8 cellular contexts compared by ENCODE assay signal in genomic region chr7:159197066-159197975, GRCh38. TPM values are rescaled to one million over a fixed set of nuclear protein-coding genes. Genes with fewer than 3 reads are reported as not detected.
DNase-seq lines count a peak whose midpoint lies in the region; ATAC-seq and TF ChIP-seq lines count a peak whose summit lies in the region.

No MANE protein-coding gene starts in this region.

- CTCF ChIA-PET in activated CD4-positive, alpha-beta T cell treated with anti-CD3 and anti-CD28 coated beads for 36 hours (lab: Charles Lee), result interaction anchor here (0.6 to 1.3 kb wide), 6 partner anchors 10 to 244 kb away, joined by 3 to 4 read pairs (median 4); partner anchors contain the start of gene VIPR2

- peak overlapping the region; percentile 96 for H3K27ac Mint-ChIP-seq in activated CD4-positive, alpha-beta T cell treated with anti-CD3 and anti-CD28 coated beads for 36 hours
- H3K27ac Mint-ChIP-seq in IgD-negative memory B cell, result peak overlapping the region in 1 of 3 donors; percentile 67
- H3K27ac Mint-ChIP-seq in naive B cell, result peak overlapping the region in 4 of 6 donors; percentile 18 to 85 (median 54)

- intact Hi-C loops in activated CD4-positive, alpha-beta T cell treated with anti-CD3 and anti-CD28 coated beads for 36 hours (cut with DNase I, micrococcal nuclease), result no loop called here
- intact Hi-C loops in prostate gland (cut with DNase I), result no loop called here

- TF ChIP-seq POLR2A in prostate gland (IDR thresholded peaks at IDR 0.05), result no peak

- no peaks in the 10 kb centered on the region for H3K36me3 Mint-ChIP-seq in activated CD4-positive, alpha-beta T cell treated with anti-CD3 and anti-CD28 coated beads for 36 hours (ENCODE audit: low read depth)
- no peaks in the 10 kb centered on the region for H3K36me3 Mint-ChIP-seq in IgD-negative memory B cell
- no peaks in the 10 kb centered on the region for H3K36me3 Mint-ChIP-seq in naive B cell

- POLR2A ChIA-PET in activated CD4-positive, alpha-beta T cell treated with anti-CD3 and anti-CD28 coated beads for 36 hours (lab: Charles Lee), result interaction anchor here (0.7 to 1.0 kb wide), 3 partner anchors 10 to 180 kb away, joined by 3 to 4 read pairs (median 3); no protein-coding TSS in a partner anchor

- no peaks in the 10 kb centered on the region for H3K4me1 ChIP-seq in prostate gland (replicated peaks)

- H3K36me3 ChIP-seq in prostate gland, result no peaks in the 10 kb centered on the region

- WGBS in prostate gland, result 72% methylated on average over 20 of the region's 20 CpGs

- no peaks in the 10 kb centered on the region for H3K9me3 Mint-ChIP-seq in activated CD4-positive, alpha-beta T cell treated with anti-CD3 and anti-CD28 coated beads for 36 hours (ENCODE audit: low read depth)
- H3K9me3 Mint-ChIP-seq in IgD-negative memory B cell (peaks cover 0 to 1% (median 0%) of the 10 kb centered on the region in 3 donors), naive B cell (peaks cover 0 to under 1% (median 0%) of the 10 kb centered on the region in 7 donors)

- no peaks in the 10 kb centered on the region for H3K27me3 Mint-ChIP-seq in activated CD4-positive, alpha-beta T cell treated with anti-CD3 and anti-CD28 coated beads for 36 hours
- H3K27me3 Mint-ChIP-seq in IgD-negative memory B cell (no peaks in the 10 kb centered on the region), naive B cell (no peaks in the 10 kb centered on the region)

- TF ChIP-seq CTCF in prostate gland (IDR thresholded peaks at IDR 0.05), result no peak

- peak; percentile 93 for ATAC-seq in activated CD4-positive, alpha-beta T cell treated with anti-CD3 and anti-CD28 coated beads for 36 hours
- no peak for ATAC-seq in naive B cell (ENCODE audit: low read depth in 2 of 2)

- no peaks in the 10 kb centered on the region for H3K9me3 ChIP-seq in prostate gland

- no peaks in the 10 kb centered on the region for H3K27me3 ChIP-seq in prostate gland (replicated peaks; ENCODE audit: insufficient read depth)

- H3K4me1 Mint-ChIP-seq in activated CD4-positive, alpha-beta T cell treated with anti-CD3 and anti-CD28 coated beads for 36 hours, result peaks cover 33% of the 10 kb centered on the region
- H3K4me1 Mint-ChIP-seq in IgD-negative memory B cell (peaks cover 0 to 14% (median 9%) of the 10 kb centered on the region in 3 donors), naive B cell (peaks cover 12 to 29% (median 17%) of the 10 kb centered on the region in 3 donors)

- peak; percentile 68 for DNase-seq in activated CD4-positive, alpha-beta T cell treated with anti-CD3 and anti-CD28 coated beads for 36 hours
- DNase-seq in activated CD4-positive, alpha-beta T cell treated with anti-CD3 and anti-CD28 coated beads for 1 hour, result no peak
- peak; percentile 21 for DNase-seq in activated T-cell treated with anti-CD3 and anti-CD28 coated beads for 48 hours (ENCODE audit: low read depth)
- DNase-seq in naive B cell, result no peak
- DNase-seq in prostate gland (ENCODE audit: low spot score), result no peak
- DNase-seq in NCI-H2227 treated with DMSO at 0.1 percent for 48 hours (lab: John Stamatoyannopoulos, UW), result no peak
- no peak for DNase-seq in hypothalamus (lab: John Stamatoyannopoulos, UW)

- peak overlapping the region; percentile 59 for H3K4me3 Mint-ChIP-seq in activated CD4-positive, alpha-beta T cell treated with anti-CD3 and anti-CD28 coated beads for 36 hours
- peak overlapping the region in 3 of 4 donors; percentile 42 to 82 (median 48) for H3K4me3 Mint-ChIP-seq in IgD-negative memory B cell
- peak overlapping the region in 4 of 8 donors; percentile 52 to 84 (median 71) for H3K4me3 Mint-ChIP-seq in naive B cell

- no peak overlapping the region for H3K27ac ChIP-seq in prostate gland

- no peak overlapping the region for H3K4me3 ChIP-seq in prostate gland

RNA-seq across cellular contexts. Expression of gene VIPR2, which starts 52.7 kb away (rescaled TPM):
- under 1 TPM; 0.42 to 0.50 TPM for total RNA-seq in activated CD4-positive, alpha-beta T cell treated with anti-CD3 and anti-CD28 coated beads for 36 hours
- not detected for polyA plus RNA-seq in IgD-negative memory B cell
- polyA plus RNA-seq in naive B cell (ENCODE audit: low read depth in 6 of 6), result not detected
- total RNA-seq in prostate gland, result 10 to 100 TPM in 1 of 2 donors, 1 to 10 TPM in 1; 1.0 to 13.5 TPM

Comparison
In these comparisons a context has a peak if more than half of its experiments do, and no peak if none do; other contexts are left out.
1. DNase-seq: peak in activated CD4-positive, alpha-beta T cell treated with anti-CD3 and anti-CD28 coated beads for 36 hours (single experiment) and activated T-cell treated with anti-CD3 and anti-CD28 coated beads for 48 hours (single experiment); none in activated CD4-positive, alpha-beta T cell treated with anti-CD3 and anti-CD28 coated beads for 1 hour (single experiment), naive B cell (single experiment), prostate gland (single experiment), NCI-H2227 treated with DMSO at 0.1 percent for 48 hours (single experiment) and hypothalamus (0 of 51).